8 cellular contexts compared by ENCODE assay signal in genomic region chr10:5210261-5210660, GRCh38. TPM values are rescaled to one million over a fixed set of nuclear protein-coding genes. Genes with fewer than 3 reads are reported as not detected.
DNase-seq lines count a peak whose midpoint lies in the region; ATAC-seq and TF ChIP-seq lines count a peak whose summit lies in the region.
"Not testable (repeated sequence)": the region's sequence is repeated elsewhere in the genome, so short reads cannot be mapped to it uniquely, and the experiment has no call there.
"Had no signal": no experiment of that assay in that cellular context is flagged by ENCODE, and none has a peak within 500 bp of the region (broad histone marks: within the 10 kb centered on the region; RNA-seq: fewer than 3 reads in every experiment).

No MANE protein-coding gene starts in this region.

- TF ChIP-seq CTCF in DOHH2 (IDR thresholded peaks at IDR 0.05; ENCODE audit: low read depth, low read length, poor library complexity, severe bottlenecking) (peak; percentile 27), GM12875 (IDR thresholded peaks at IDR 0.05; ENCODE audit: borderline replicate concordance, insufficient read depth, low read depth, low read length) (peak; percentile 32; the same call in 1 of the 2 replicates), fibroblast of mammary gland (conservative IDR thresholded peaks at IDR 0.05; ENCODE audit: control insufficient read depth, insufficient read depth, low read depth, low read length) (peak; percentile 16), right lobe of liver (IDR thresholded peaks at IDR 0.05) (peak; percentile 10 to 32 (median 22))

- no CpG with 5 or more reads among the region's 1 CpG for WGBS in right lobe of liver (ENCODE audit: insufficient coverage, low coverage, low lambda C conversion rate, missing lambda C conversion rate)

- H3K9me2 ChIP-seq in DOHH2 (replicated peaks; ENCODE audit: control insufficient read depth, low read length) = not testable (repeated sequence)

- not testable (repeated sequence) for H3K4me3 Mint-ChIP-seq in activated naive CD4-positive, alpha-beta T cell treated with anti-CD3 and anti-CD28 coated beads for 36 hours

- ATAC-seq in right lobe of liver = peak in 2 of 4 donors; percentile 22 to 53

- not testable (repeated sequence) for H3K4me1 ChIP-seq in DOHH2 (ENCODE audit: control insufficient read depth, low read length)
- H3K4me1 ChIP-seq in right lobe of liver = peaks cover 0 to 11% (median 4%) of the 10 kb centered on the region in 4 donors

- TF ChIP-seq POLR2A in right lobe of liver (IDR thresholded peaks at IDR 0.05) = not testable (repeated sequence)

- H3K9me3 Mint-ChIP-seq in activated naive CD4-positive, alpha-beta T cell treated with anti-CD3 and anti-CD28 coated beads for 36 hours = not testable (repeated sequence)

- not testable (repeated sequence) for H3K9me3 ChIP-seq in DOHH2 (ENCODE audit: control insufficient read depth, insufficient read depth, low read length); right lobe of liver

- CTCF ChIA-PET in activated naive CD4-positive, alpha-beta T cell treated with anti-CD3 and anti-CD28 coated beads for 36 hours (lab: Charles Lee) = interaction anchor here (0.6 to 1.0 kb wide), 2 partner anchors 82 to 145 kb away, joined by 3 to 4 read pairs; no protein-coding TSS in a partner anchor

- not testable (repeated sequence) for H3K79me2 ChIP-seq in DOHH2 (ENCODE audit: control insufficient read depth, low read length)

- not testable (repeated sequence) for H4K20me1 ChIP-seq in DOHH2 (ENCODE audit: control insufficient read depth, insufficient read depth, low read depth, low read length)

- H3K4me2 ChIP-seq in DOHH2 (ENCODE audit: low read length) = not testable (repeated sequence)

- in situ Hi-C loops in SK-MEL-5 (cut with HindIII; ENCODE audit: low pct_unique_long_range_greater_than_20kb, low sequenced_read_pairs) = not testable (repeated sequence)

- H3F3A ChIP-seq in DOHH2 (ENCODE audit: control insufficient read depth, insufficient read depth) = not testable (repeated sequence)

- not testable (repeated sequence) for H3K27ac ChIP-seq in DOHH2 (ENCODE audit: low read depth, low read length); right lobe of liver

- H3K4me3 ChIP-seq in DOHH2 (ENCODE audit: low read length); GM12875 (ENCODE audit: low read depth, low read length); fibroblast of mammary gland (ENCODE audit: control insufficient read depth, low read depth, low read length); right lobe of liver: not testable (repeated sequence)

- not testable (repeated sequence) for H3K27ac Mint-ChIP-seq in activated naive CD4-positive, alpha-beta T cell treated with anti-CD3 and anti-CD28 coated beads for 36 hours

- H3K36me3 ChIP-seq in DOHH2 (ENCODE audit: control insufficient read depth, low read length) = not testable (repeated sequence)
- H3K36me3 ChIP-seq in right lobe of liver = peaks cover 0 to 44% (median 14%) of the 10 kb centered on the region in 4 donors

- H3K27me3 ChIP-seq in DOHH2 (ENCODE audit: control insufficient read depth, low read length); right lobe of liver: not testable (repeated sequence)

- DNase-seq in NAMALWA (ENCODE audit: low spot score) = peak; percentile 30
- DNase-seq in SK-MEL-5 (ENCODE audit: low read depth, low spot score) = peak; percentile 4
- peak; percentile 12 for DNase-seq in activated naive CD4-positive, alpha-beta T cell treated with anti-CD3 and anti-CD28 coated beads for 36 hours
- not testable (repeated sequence) for DNase-seq in fibroblast of mammary gland (ENCODE audit: low read depth); right lobe of liver

- not testable (repeated sequence) for H3K36me3 Mint-ChIP-seq in activated naive CD4-positive, alpha-beta T cell treated with anti-CD3 and anti-CD28 coated beads for 36 hours (ENCODE audit: low read depth)

- not testable (repeated sequence) for H3K27me3 Mint-ChIP-seq in activated naive CD4-positive, alpha-beta T cell treated with anti-CD3 and anti-CD28 coated beads for 36 hours (ENCODE audit: low read depth)

- H3K4me1 Mint-ChIP-seq in activated naive CD4-positive, alpha-beta T cell treated with anti-CD3 and anti-CD28 coated beads for 36 hours (ENCODE audit: low read depth) = not testable (repeated sequence)

- intact Hi-C loops in activated naive CD4-positive, alpha-beta T cell treated with anti-CD3 and anti-CD28 coated beads for 36 hours (cut with micrococcal nuclease) = loop anchor here (10.0 kb wide), 1 partner anchor 175 kb away; no protein-coding TSS in a partner anchor
- intact Hi-C loops in right lobe of liver (cut with DNase I) = loop anchor here in 1 of 2 donors (10.0 kb wide), 1 partner anchor 55 kb away; no protein-coding TSS in a partner anchor

RNA-seq across cellular contexts. Expression of gene AKR1C4, which starts 13.6 kb away (rescaled TPM):
- total RNA-seq in SK-MEL-5 (2014; rRNA removed; shearing (Covaris generic)) = not detected in 2 replicates
- not detected in 2 replicates for polyA plus RNA-seq in SK-MEL-5 (2015; cell fraction: cytosol; rRNA removed)
- not detected in 2 replicates for polyA plus RNA-seq in SK-MEL-5 (2015; cell fraction: nucleus; rRNA removed)
- total RNA-seq in activated naive CD4-positive, alpha-beta T cell treated with anti-CD3 and anti-CD28 coated beads for 36 hours = not detected
- 100 to 1,000 TPM; 172 to 471 (median 220) TPM for total RNA-seq in right lobe of liver

RNA-seq across cellular contexts. Expression of gene AKR1C8, which starts 25.3 kb away (rescaled TPM):
- not detected in 2 replicates for total RNA-seq in SK-MEL-5 (2014; rRNA removed; shearing (Covaris generic))
- polyA plus RNA-seq in SK-MEL-5 (2015; cell fraction: cytosol; rRNA removed) = not detected in 2 replicates
- polyA plus RNA-seq in SK-MEL-5 (2015; cell fraction: nucleus; rRNA removed) = not detected in 2 replicates
- not detected for total RNA-seq in activated naive CD4-positive, alpha-beta T cell treated with anti-CD3 and anti-CD28 coated beads for 36 hours
- total RNA-seq in right lobe of liver = 10 to 100 TPM in 3 of 6 experiments, 1 to 10 TPM in 3; 6.4 to 25.1 (median 12.5) TPM
- total RNA-seq: Caco-2 had no signal

Comparison
In these comparisons a context has a peak if more than half of its experiments do, and no peak if none do; other contexts are left out.
1. RNA of gene AKR1C4, which starts 13.6 kb away (total RNA-seq): 172 to 471 TPM in right lobe of liver; not detected in SK-MEL-5 and not detected in activated naive CD4-positive, alpha-beta T cell treated with anti-CD3 and anti-CD28 coated beads for 36 hours; every median in the first group is over 100 times any median in the second.
2. Peak in every context shown above with its lines, with median percentiles within 50 percentile points of each other: CTCF ChIP-seq.